13 cellular contexts compared by ENCODE assay signal in the genomic region with DNA sequence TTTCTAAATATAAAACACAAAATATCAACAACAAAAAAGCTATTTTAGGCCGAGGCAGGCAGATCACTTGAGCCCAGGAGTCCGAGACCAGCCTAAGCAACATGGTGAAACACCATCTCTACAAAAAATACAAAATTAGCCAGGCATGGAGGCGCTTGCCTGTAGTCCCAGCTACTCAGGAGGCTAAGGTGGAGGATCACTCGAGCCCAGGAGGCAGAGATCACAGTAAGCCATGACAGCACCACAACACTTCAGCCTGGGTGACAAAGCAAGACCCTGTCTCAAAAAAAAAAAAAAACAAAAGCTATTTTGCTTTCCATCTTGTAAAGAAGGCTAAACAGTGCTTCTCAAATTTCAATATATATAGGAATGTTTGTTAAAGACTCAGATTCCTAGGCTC. TPM values are rescaled to one million over a fixed set of nuclear protein-coding genes. Genes with fewer than 3 reads are reported as not detected.
DNase-seq lines count a peak whose midpoint lies in the region; ATAC-seq, FAIRE-seq and TF ChIP-seq lines count a peak whose summit lies in the region.
"Had no signal": no experiment of that assay in that cellular context is flagged by ENCODE, and none has a peak within 500 bp of the region (broad histone marks: within the 10 kb centered on the region; RNA-seq: fewer than 3 reads in every experiment).

No MANE protein-coding gene starts in this region.

- peaks cover 13% of the 10 kb centered on the region for H3K4me1 ChIP-seq in MM.1S (ENCODE audit: low read length)
- peaks cover 19% of the 10 kb centered on the region in 2 donors for H3K4me1 ChIP-seq in gastrocnemius medialis
- peaks cover 0 to 6% of the 10 kb centered on the region in 2 donors for H3K4me1 ChIP-seq in small intestine (ENCODE audit: control insufficient read depth in 2 of 2, insufficient read depth in 1 of 2, low read depth in 1 of 2, low read length in 1 of 2)
- H3K4me1 ChIP-seq: A549 had no signal

- H3K27me3 ChIP-seq in MM.1S (replicated peaks; ENCODE audit: insufficient read depth, low read length) = no peaks in the 10 kb centered on the region
- no peaks in the 10 kb centered on the region for H3K27me3 ChIP-seq in gastrocnemius medialis
- no peaks in the 10 kb centered on the region for H3K27me3 ChIP-seq in small intestine (ENCODE audit: control insufficient read depth in 2 of 2, insufficient read depth in 2 of 2, low read length in 2 of 2)

- H3K4me3 Mint-ChIP-seq in activated CD4-positive, alpha-beta T cell treated with anti-CD3 and anti-CD28 coated beads for 36 hours = no peak overlapping the region

- FAIRE-seq in small intestine (lab: Jason Lieb, UNC) = no peak
- FAIRE-seq: A549 had no signal

- H3K36me3 ChIP-seq in MM.1S (replicated peaks; ENCODE audit: insufficient read depth, low read length) = no peaks in the 10 kb centered on the region; the same call in 1 of the 2 replicates
- peaks cover 0 to 37% of the 10 kb centered on the region in 2 donors for H3K36me3 ChIP-seq in gastrocnemius medialis
- peaks cover 2 to 3% of the 10 kb centered on the region in 2 donors for H3K36me3 ChIP-seq in small intestine (ENCODE audit: control insufficient read depth in 2 of 2, insufficient read depth in 2 of 2, low read length in 2 of 2)

- intact Hi-C loops in activated CD4-positive, alpha-beta T cell treated with anti-CD3 and anti-CD28 coated beads for 36 hours (cut with DNase I, micrococcal nuclease) = no loop called here
- intact Hi-C loops in gastrocnemius medialis (cut with DNase I; ENCODE audit: low total_unique reads) = no loop called here

- H3K4me3 ChIP-seq in MM.1S (ENCODE audit: low read length) (no peak overlapping the region), gastrocnemius medialis (no peak overlapping the region), small intestine (ENCODE audit: low read depth in 1 of 2, low read length in 2 of 2) (no peak overlapping the region)
- H3K4me3 ChIP-seq: A549, coronary artery, thoracic aorta had no signal

- H2AFZ ChIP-seq in MM.1S (ENCODE audit: low read length) = no peak overlapping the region

- no peak for TF ChIP-seq POLR2A in gastrocnemius medialis (IDR thresholded peaks at IDR 0.05)

- H3K79me2 ChIP-seq in MM.1S (ENCODE audit: low read length) = 0 out of 2 replicates have a peak, but pooled peaks cover under 1% of the 10 kb centered on the region

- no peaks in the 10 kb centered on the region for H3K27me3 Mint-ChIP-seq in activated CD4-positive, alpha-beta T cell treated with anti-CD3 and anti-CD28 coated beads for 36 hours

- no peak for ATAC-seq in activated CD4-positive, alpha-beta T cell treated with anti-CD3 and anti-CD28 coated beads for 36 hours
- ATAC-seq in GM21423 (IDR thresholded peaks at IDR 0.05; ENCODE audit: unreplicated experiment) = peak; percentile 16
- no peak for ATAC-seq in gastrocnemius medialis
- no peak for ATAC-seq in GM19467 (IDR thresholded peaks at IDR 0.05; ENCODE audit: unreplicated experiment)
- ATAC-seq: A549 had no signal

- H3K27ac ChIP-seq in MM.1S (ENCODE audit: low read length) (peak overlapping the region; percentile 56; the same call in 1 of the 2 replicates), gastrocnemius medialis (peak overlapping the region in 3 of 4 donors; percentile 11 to 28 (median 15)), small intestine (ENCODE audit: low read depth in 1 of 2, low read length in 1 of 2) (no peak overlapping the region)
- H3K27ac ChIP-seq: A549, coronary artery, thoracic aorta had no signal

- H3K9me3 ChIP-seq in MM.1S (replicated peaks; ENCODE audit: insufficient read depth, low read length) = no peaks in the 10 kb centered on the region
- no peaks in the 10 kb centered on the region for H3K9me3 ChIP-seq in gastrocnemius medialis
- no peaks in the 10 kb centered on the region for H3K9me3 ChIP-seq in small intestine (ENCODE audit: control insufficient read depth, low read depth)
- H3K9me3 ChIP-seq: A549, thoracic aorta had no signal

- peak overlapping the region; percentile 59 for H3K27ac Mint-ChIP-seq in activated CD4-positive, alpha-beta T cell treated with anti-CD3 and anti-CD28 coated beads for 36 hours

- H3K36me3 Mint-ChIP-seq in activated CD4-positive, alpha-beta T cell treated with anti-CD3 and anti-CD28 coated beads for 36 hours (ENCODE audit: low read depth) = peaks cover 22% of the 10 kb centered on the region

- H3K4me2 ChIP-seq in MM.1S (ENCODE audit: low read depth, low read length) = peak overlapping the region; percentile 60; the same call in 1 of the 2 replicates
- H3K4me2 ChIP-seq: A549 had no signal

- peaks cover 8% of the 10 kb centered on the region; the same call in 1 of the 2 replicates for H3F3A ChIP-seq in MM.1S (ENCODE audit: insufficient read depth, low read length)

- in situ Hi-C loops in gastrocnemius medialis (cut with MboI; ENCODE audit: low sequenced_read_pairs in 4 of 4) = no loop called here
- in situ Hi-C loops in KBM-7 (cut with MboI; ENCODE audit: low pct_unique_long_range_greater_than_20kb, low sequenced_read_pairs) = no loop called here

- WGBS in small intestine, 3 donors = 88 to 97% (median 96%) methylated on average over 4 of the region's 4 CpGs

- TF ChIP-seq CTCF in MM.1S (IDR thresholded peaks at IDR 0.05; ENCODE audit: low read length) (no peak), gastrocnemius medialis (IDR thresholded peaks at IDR 0.05 in 4 of 5, conservative IDR thresholded peaks at IDR 0.05 in 1 of 5) (no peak)

- H3K9me2 ChIP-seq in MM.1S (replicated peaks; ENCODE audit: insufficient read depth, low read length) = no peaks in the 10 kb centered on the region

- peaks cover 25% of the 10 kb centered on the region for H3K4me1 Mint-ChIP-seq in activated CD4-positive, alpha-beta T cell treated with anti-CD3 and anti-CD28 coated beads for 36 hours

- no peak for DNase-seq in activated CD4-positive, alpha-beta T cell treated with anti-CD3 and anti-CD28 coated beads for 36 hours
- DNase-seq in activated CD4-positive, alpha-beta T cell treated with anti-CD3 and anti-CD28 coated beads, Interleukin-2, amount 50 U/mL, for 48 hours = no peak
- DNase-seq in MM.1S (no peak), gastrocnemius medialis (no peak), KBM-7 (no peak), small intestine (no peak)
- DNase-seq: DMS153, NCI-H1694 had no signal

- no peak overlapping the region for H3K9ac ChIP-seq in MM.1S (ENCODE audit: low read length)

- CTCF ChIA-PET in activated CD4-positive, alpha-beta T cell treated with anti-CD3 and anti-CD28 coated beads for 36 hours (lab: Charles Lee) = interaction anchor here (0.7 to 2.4 kb wide), 3 partner anchors 10 to 203 kb away, joined by 3 to 6 read pairs (median 3); no protein-coding TSS in a partner anchor

- H3K9me3 Mint-ChIP-seq in activated CD4-positive, alpha-beta T cell treated with anti-CD3 and anti-CD28 coated beads for 36 hours (ENCODE audit: low read depth) = no peaks in the 10 kb centered on the region

- H4K20me1 ChIP-seq in MM.1S (ENCODE audit: insufficient read depth, low read length) = no peaks in the 10 kb centered on the region

- POLR2A ChIA-PET in activated CD4-positive, alpha-beta T cell treated with anti-CD3 and anti-CD28 coated beads for 36 hours (lab: Charles Lee) = no interaction called here

RNA-seq across cellular contexts. Expression of a gene that starts 11.3 kb away (rescaled TPM):
- 10 to 100 TPM; 28.7 to 38.7 TPM for total RNA-seq in activated CD4-positive, alpha-beta T cell treated with anti-CD3 and anti-CD28 coated beads for 36 hours
- total RNA-seq in gastrocnemius medialis = 10 to 100 TPM; 18.7 to 30.3 (median 24.4) TPM
- polyA plus RNA-seq in small intestine = 10 to 100 TPM; 17.3 to 39.2 (median 20.1) TPM

RNA-seq across cellular contexts. Expression of a gene that starts 47.7 kb away (rescaled TPM):
- total RNA-seq in activated CD4-positive, alpha-beta T cell treated with anti-CD3 and anti-CD28 coated beads for 36 hours = 100 to 1,000 TPM; 482 to 486 TPM
- total RNA-seq in gastrocnemius medialis = 100 to 1,000 TPM; 412 to 611 (median 495) TPM
- polyA plus RNA-seq in small intestine = 100 to 1,000 TPM; 252 to 412 (median 309) TPM

Comparison
In these comparisons a context has a peak if more than half of its experiments do, and no peak if none do; other contexts are left out.
1. H3K27ac ChIP-seq: peak in MM.1S (single experiment) and gastrocnemius medialis (3 of 4); none in small intestine (0 of 2).